Comparison of ENCODE assay signal across 8 cellular contexts in the genomic region with DNA sequence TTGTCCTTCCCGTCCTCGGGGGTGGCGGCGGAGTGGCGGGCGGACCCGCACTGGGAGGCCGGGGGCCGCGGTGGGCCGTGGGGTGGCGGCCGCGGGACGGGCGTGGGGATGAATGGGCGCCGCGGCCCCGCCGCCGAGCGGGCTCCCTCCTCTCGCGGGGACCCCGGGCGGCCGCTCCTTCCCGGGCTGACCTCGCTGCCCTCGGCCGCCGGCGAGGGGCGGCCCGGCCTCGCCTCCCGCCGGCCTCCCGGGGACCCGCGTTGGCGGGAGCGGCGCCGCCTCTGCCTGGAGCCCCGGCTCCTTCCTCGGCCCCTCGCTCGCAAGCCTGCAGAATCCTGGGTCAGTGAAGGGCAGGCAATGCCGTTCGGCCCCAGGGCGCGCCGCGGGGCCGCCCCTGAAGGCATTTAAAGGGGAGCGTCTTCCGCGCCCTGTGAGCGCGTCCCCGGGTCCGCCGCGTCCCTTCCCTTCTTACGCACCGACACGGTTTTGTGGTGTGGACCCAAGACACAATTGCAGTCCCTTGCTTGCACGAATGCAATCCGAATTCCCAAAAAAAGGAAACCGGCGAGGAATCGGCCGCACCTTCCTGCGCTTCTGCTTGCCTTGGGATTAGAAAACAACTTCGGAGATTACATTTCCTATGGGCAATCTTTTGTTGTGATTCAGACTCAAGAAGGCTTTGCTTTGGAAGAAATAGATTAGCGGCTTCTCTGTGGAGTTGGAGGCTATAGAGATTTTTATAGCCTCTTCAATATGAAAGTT. TPM values are rescaled to one million over a fixed set of nuclear protein-coding genes. Genes with fewer than 3 reads are reported as not detected.
DNase-seq lines count a peak whose midpoint lies in the region; ATAC-seq and TF ChIP-seq lines count a peak whose summit lies in the region.

No MANE protein-coding gene starts in this region.

- H3K27me3 Mint-ChIP-seq in activated B cell treated with CpG ODN at 0.5 μM for 24 hours: peaks cover 16% of the 10 kb centered on the region

- WGBS in ectodermal cell, 2 experiments: 0% methylated on average over 78 of the region's 78 CpGs
- WGBS in lower leg skin, 2 donors: 0% methylated on average over 30 to 51 of the region's 78 CpGs

- H3K4me1 Mint-ChIP-seq in activated B cell treated with CpG ODN at 0.5 μM for 24 hours: peaks cover 16% of the 10 kb centered on the region

- H3K9me3 ChIP-seq in ectodermal cell (ENCODE audit: control insufficient read depth, low read length) (no peaks in the 10 kb centered on the region), stomach smooth muscle (ENCODE audit: control insufficient read depth in 2 of 2, low read length in 2 of 2) (no peaks in the 10 kb centered on the region)

- no peaks in the 10 kb centered on the region for H3K9me3 Mint-ChIP-seq in activated B cell treated with CpG ODN at 0.5 μM for 24 hours

- no peak for TF ChIP-seq POLR2A in lower leg skin (IDR thresholded peaks at IDR 0.05)

- intact Hi-C loops in activated B cell treated with CpG ODN at 0.5 μM for 24 hours (cut with micrococcal nuclease) (loop anchor here (1.0 to 5.0 kb wide), 9 partner anchors 321 to 1986 kb away; a partner anchor contains a TSS), lower leg skin (cut with DNase I; ENCODE audit: low total_unique reads) (no loop called here)

- H3K4me3 Mint-ChIP-seq in activated B cell treated with CpG ODN at 0.5 μM for 24 hours: peak overlapping the region; percentile 85

- DNase-seq in CD1c-positive myeloid dendritic cell (ENCODE audit: extremely low spot score) (peak; percentile 35), HFF-Myc (ENCODE audit: extremely low read depth, low read depth) (no peak), activated B cell treated with CpG ODN at 0.5 μM for 24 hours (peak; percentile 24), lower leg skin (ENCODE audit: low spot score in 2 of 2) (peak in 1 of 2 donors; percentile 92), NCI-H446 treated with DMSO at 0.1 percent for 48 hours (lab: John Stamatoyannopoulos, UW) (no peak)

- H3K27ac ChIP-seq in ectodermal cell (ENCODE audit: insufficient read depth, low read depth, low read length, poor library complexity, severe bottlenecking) (peak overlapping the region; percentile 65), stomach smooth muscle (ENCODE audit: low read length) (peak overlapping the region; percentile 49)

- H3K4me3 ChIP-seq in HFF-Myc (replicated peaks; ENCODE audit: low read depth, low read length): peak overlapping the region; percentile 85
- H3K4me3 ChIP-seq in ectodermal cell (ENCODE audit: insufficient read depth, low read depth, low read length): peak overlapping the region; percentile 78
- peak overlapping the region; percentile 83 for H3K4me3 ChIP-seq in lower leg skin (ENCODE audit: low read depth, poor library complexity, severe bottlenecking)
- peak overlapping the region; percentile 81 to 98 for H3K4me3 ChIP-seq in stomach smooth muscle (ENCODE audit: low read length in 2 of 2)

- POLR2A ChIA-PET in activated B cell treated with CpG ODN at 0.5 μM for 24 hours (lab: Charles Lee): no interaction called here

- peaks cover 7% of the 10 kb centered on the region for H3K36me3 Mint-ChIP-seq in activated B cell treated with CpG ODN at 0.5 μM for 24 hours (ENCODE audit: low read depth)

- TF ChIP-seq CTCF in HFF-Myc (IDR thresholded peaks at IDR 0.05; ENCODE audit: low read depth, low read length, missing control alignments) (no peak), activated B cell treated with CpG ODN at 0.5 μM for 24 hours (IDR thresholded peaks at IDR 0.05) (no peak), lower leg skin (IDR thresholded peaks at IDR 0.05) (no peak)

- H3K4me1 ChIP-seq in ectodermal cell (ENCODE audit: control insufficient read depth, insufficient read depth, low read length) (peaks cover 19% of the 10 kb centered on the region), stomach smooth muscle (ENCODE audit: control insufficient read depth, insufficient read depth, low read length) (peaks cover 20% of the 10 kb centered on the region)

- H3K9ac ChIP-seq in stomach smooth muscle (ENCODE audit: low read length in 2 of 2): peak overlapping the region; percentile 69 to 78

- CTCF ChIA-PET in activated B cell treated with CpG ODN at 0.5 μM for 24 hours (lab: Charles Lee): no interaction called here

- ATAC-seq in activated B cell treated with CpG ODN at 0.5 μM for 24 hours (ENCODE audit: low read depth): no peak
- ATAC-seq in HG02938 (IDR thresholded peaks at IDR 0.05; ENCODE audit: unreplicated experiment): no peak

- H3K27ac Mint-ChIP-seq in activated B cell treated with CpG ODN at 0.5 μM for 24 hours: no peak overlapping the region

- no peaks in the 10 kb centered on the region for H3K27me3 ChIP-seq in ectodermal cell (ENCODE audit: control insufficient read depth, insufficient read depth, low read length, poor library complexity, severe bottlenecking)
- no peaks in the 10 kb centered on the region for H3K27me3 ChIP-seq in stomach smooth muscle (ENCODE audit: control insufficient read depth in 1 of 2, insufficient read depth in 2 of 2, low read length in 2 of 2)

- H3K36me3 ChIP-seq in ectodermal cell (ENCODE audit: control insufficient read depth, insufficient read depth, low read length) (no peaks in the 10 kb centered on the region), stomach smooth muscle (ENCODE audit: control insufficient read depth in 2 of 2, insufficient read depth in 2 of 2, low read length in 2 of 2) (no peaks in the 10 kb centered on the region)

RNA-seq across cellular contexts. Expression of a gene that starts 0.8 kb away (rescaled TPM):
- 1.3 and 2.9 TPM in 2 replicates for total RNA-seq in activated B cell treated with CpG ODN at 0.5 μM for 24 hours
- 116 TPM for polyA plus RNA-seq in ectodermal cell (2013, experiment 1 of 4)
- 108 TPM for polyA plus RNA-seq in ectodermal cell (2013, experiment 2 of 4)
- 74.6 TPM for polyA plus RNA-seq in ectodermal cell (2013, experiment 3 of 4)
- polyA plus RNA-seq in ectodermal cell (2013, experiment 4 of 4): 87.3 TPM
- 10 to 100 TPM; 17.4 to 39.5 (median 31.7) TPM for total RNA-seq in lower leg skin

RNA-seq across cellular contexts. Expression of a gene that starts 1.5 kb away (rescaled TPM):
- total RNA-seq in activated B cell treated with CpG ODN at 0.5 μM for 24 hours (37.1 and 46.3 TPM in 2 replicates), lower leg skin (10 to 100 TPM; 12.8 to 34.2 (median 15.0) TPM)
- polyA plus RNA-seq in ectodermal cell (2013, experiment 1 of 4): 64.2 TPM
- polyA plus RNA-seq in ectodermal cell (2013, experiment 2 of 4): 66.4 TPM
- 55.7 TPM for polyA plus RNA-seq in ectodermal cell (2013, experiment 3 of 4)
- polyA plus RNA-seq in ectodermal cell (2013, experiment 4 of 4): 59.9 TPM

RNA-seq across cellular contexts. Expression of a gene that starts 54.6 kb away (rescaled TPM):
- 4.4 and 4.7 TPM in 2 replicates for total RNA-seq in activated B cell treated with CpG ODN at 0.5 μM for 24 hours
- polyA plus RNA-seq in ectodermal cell (2013, experiment 1 of 4): 57.4 TPM
- 54.5 TPM for polyA plus RNA-seq in ectodermal cell (2013, experiment 2 of 4)
- 53.4 TPM for polyA plus RNA-seq in ectodermal cell (2013, experiment 3 of 4)
- 57.4 TPM for polyA plus RNA-seq in ectodermal cell (2013, experiment 4 of 4)
- 10 to 100 TPM in 1 of 4 donors, 1 to 10 TPM in 3; 6.2 to 14.4 (median 7.0) TPM for total RNA-seq in lower leg skin

Comparison
In these comparisons a context has a peak if more than half of its experiments do, and no peak if none do; other contexts are left out.
1. DNase-seq: peak in CD1c-positive myeloid dendritic cell (single experiment) and activated B cell treated with CpG ODN at 0.5 μM for 24 hours (single experiment); none in HFF-Myc (single experiment) and NCI-H446 treated with DMSO at 0.1 percent for 48 hours (single experiment).
2. Peak in every context shown above with its lines, with median percentiles within 50 percentile points of each other: H3K4me3 ChIP-seq.